In the genomic region with DNA sequence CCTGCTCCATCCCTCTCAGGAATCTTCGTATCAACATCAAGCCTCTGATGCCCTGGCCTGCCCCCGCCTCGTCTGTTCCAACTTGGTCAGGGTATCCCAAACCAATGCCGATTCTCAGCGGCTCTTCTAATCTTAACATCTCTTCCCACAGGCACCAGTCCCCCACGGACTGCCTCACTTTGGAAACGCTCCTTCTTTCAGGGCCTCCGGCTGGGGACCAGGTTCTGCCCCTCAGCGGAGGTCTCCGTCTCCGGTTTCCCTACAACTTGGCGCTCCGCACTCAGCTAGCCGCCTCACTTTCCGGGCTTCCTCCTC, we compare ENCODE assay signal across 8 cellular contexts. TPM values are rescaled to one million over a fixed set of nuclear protein-coding genes. Genes with fewer than 3 reads are reported as not detected.
DNase-seq lines count a peak whose midpoint lies in the region; ATAC-seq and TF ChIP-seq lines count a peak whose summit lies in the region.

No MANE protein-coding gene starts in this region.

- peak overlapping the region; percentile 100 for H3K4me3 Mint-ChIP-seq in activated naive CD4-positive, alpha-beta T cell treated with anti-CD3 and anti-CD28 coated beads, Interleukin-2, amount 50 U/mL, for 24 hours
- H3K4me3 Mint-ChIP-seq in activated CD8-positive, alpha-beta T cell treated with anti-CD3 and anti-CD28 coated beads, Interleukin-2, amount 10 ng/mL, durations not matched to agents 7 days and 5 days, result peak overlapping the region; percentile 99

- H3K9me3 ChIP-seq in iPS-20b (ENCODE audit: insufficient read depth, low read depth, low read length) (no peaks in the 10 kb centered on the region), testis (no peaks in the 10 kb centered on the region)

- no peaks in the 10 kb centered on the region for H3K27me3 Mint-ChIP-seq in activated naive CD4-positive, alpha-beta T cell treated with anti-CD3 and anti-CD28 coated beads, Interleukin-2, amount 50 U/mL, for 24 hours
- no peaks in the 10 kb centered on the region for H3K27me3 Mint-ChIP-seq in activated CD8-positive, alpha-beta T cell treated with anti-CD3 and anti-CD28 coated beads, Interleukin-2, amount 10 ng/mL, durations not matched to agents 7 days and 5 days (ENCODE audit: low read depth)

- TF ChIP-seq CTCF in testis (IDR thresholded peaks at IDR 0.05), result no peak

- H3K27ac ChIP-seq in iPS-20b (ENCODE audit: low read length), result no peak overlapping the region
- peak overlapping the region in 1 of 2 donors; percentile 63 for H3K27ac ChIP-seq in testis

- intact Hi-C loops in testis (cut with DNase I; ENCODE audit: low total_unique reads), result no loop called here

- H3K27ac Mint-ChIP-seq in activated naive CD4-positive, alpha-beta T cell treated with anti-CD3 and anti-CD28 coated beads, Interleukin-2, amount 50 U/mL, for 24 hours, result peak overlapping the region; percentile 98
- peak overlapping the region; percentile 97 for H3K27ac Mint-ChIP-seq in activated CD8-positive, alpha-beta T cell treated with anti-CD3 and anti-CD28 coated beads, Interleukin-2, amount 10 ng/mL, durations not matched to agents 7 days and 5 days

- H3K36me3 Mint-ChIP-seq in activated naive CD4-positive, alpha-beta T cell treated with anti-CD3 and anti-CD28 coated beads, Interleukin-2, amount 50 U/mL, for 24 hours, result peaks cover 33% of the 10 kb centered on the region
- peaks cover 36% of the 10 kb centered on the region for H3K36me3 Mint-ChIP-seq in activated CD8-positive, alpha-beta T cell treated with anti-CD3 and anti-CD28 coated beads, Interleukin-2, amount 10 ng/mL, durations not matched to agents 7 days and 5 days (ENCODE audit: low read depth)

- no peaks in the 10 kb centered on the region for H3K9me3 Mint-ChIP-seq in activated naive CD4-positive, alpha-beta T cell treated with anti-CD3 and anti-CD28 coated beads, Interleukin-2, amount 50 U/mL, for 24 hours
- no peaks in the 10 kb centered on the region for H3K9me3 Mint-ChIP-seq in activated CD8-positive, alpha-beta T cell treated with anti-CD3 and anti-CD28 coated beads, Interleukin-2, amount 10 ng/mL, durations not matched to agents 7 days and 5 days (ENCODE audit: insufficient read depth)

- POLR2A ChIA-PET in activated CD8-positive, alpha-beta T cell treated with anti-CD3 and anti-CD28 coated beads, Interleukin-2, amount 10 ng/mL, durations not matched to agents 7 days and 5 days (lab: Charles Lee), result interaction anchor here (1.0 to 1.6 kb wide), 7 partner anchors 8 to 115 kb away, joined by 3 to 11 read pairs (median 5); a partner anchor contains a TSS

- CTCF ChIA-PET in activated CD8-positive, alpha-beta T cell treated with anti-CD3 and anti-CD28 coated beads, Interleukin-2, amount 10 ng/mL, durations not matched to agents 7 days and 5 days (lab: Charles Lee), result interaction anchor here (1.1 to 5.1 kb wide), 7 partner anchors 13 to 209 kb away, joined by 3 to 59 read pairs (median 7); no protein-coding TSS in a partner anchor

- H3K9ac ChIP-seq in iPS-20b (ENCODE audit: low read depth, low read length), result peak overlapping the region; percentile 92

- H3K4me3 ChIP-seq in iPS-20b (ENCODE audit: low read length) (peak overlapping the region; percentile 86), testis (peak overlapping the region; percentile 77 to 81)

- TF ChIP-seq POLR2A in testis (IDR thresholded peaks at IDR 0.05), result no peak

- H3K27me3 ChIP-seq in iPS-20b (ENCODE audit: insufficient read depth, low read length) (no peaks in the 10 kb centered on the region), testis (no peaks in the 10 kb centered on the region)

- H3K36me3 ChIP-seq in iPS-20b (ENCODE audit: insufficient read depth, low read depth, low read length), result peaks cover 42% of the 10 kb centered on the region
- H3K36me3 ChIP-seq in testis (ENCODE audit: low read depth, missing control alignments), result no peaks in the 10 kb centered on the region

- H3K4me1 Mint-ChIP-seq in activated naive CD4-positive, alpha-beta T cell treated with anti-CD3 and anti-CD28 coated beads, Interleukin-2, amount 50 U/mL, for 24 hours, result peaks cover 49% of the 10 kb centered on the region
- H3K4me1 Mint-ChIP-seq in activated CD8-positive, alpha-beta T cell treated with anti-CD3 and anti-CD28 coated beads, Interleukin-2, amount 10 ng/mL, durations not matched to agents 7 days and 5 days (ENCODE audit: low read depth), result peaks cover 37% of the 10 kb centered on the region

- DNase-seq in activated naive CD4-positive, alpha-beta T cell (lab: John Stamatoyannopoulos, UW), result no peak
- DNase-seq in activated CD8-positive, alpha-beta T cell treated with anti-CD3 and anti-CD28 coated beads, Interleukin-2, amount 10 ng/mL, durations not matched to agents 7 days and 5 days, result no peak
- DNase-seq in testis, result no peak
- DNase-seq in COLO668 (lab: John Stamatoyannopoulos, UW; ENCODE audit: unreplicated experiment), result no peak
- no peak for DNase-seq in EL

- 0 to 2% methylated on average over 15 of the region's 15 CpGs for WGBS in testis, 2 donors

- no peak for ATAC-seq in activated CD8-positive, alpha-beta T cell treated with anti-CD3 and anti-CD28 coated beads, Interleukin-2, amount 10 ng/mL, durations not matched to agents 7 days and 5 days
- ATAC-seq in HG03457 (IDR thresholded peaks at IDR 0.05; ENCODE audit: unreplicated experiment), result no peak

- peaks cover 13% of the 10 kb centered on the region for H3K4me1 ChIP-seq in iPS-20b (ENCODE audit: insufficient read depth, low read length)
- peaks cover 12% of the 10 kb centered on the region for H3K4me1 ChIP-seq in testis

RNA-seq across cellular contexts. Expression of a gene that starts 0.5 kb away (rescaled TPM):
- 10 to 100 TPM; 38.2 to 45.9 TPM for total RNA-seq in activated CD8-positive, alpha-beta T cell treated with anti-CD3 and anti-CD28 coated beads, Interleukin-2, amount 10 ng/mL, durations not matched to agents 7 days and 5 days
- total RNA-seq in testis, result 10 to 100 TPM; 44.4 to 49.4 TPM
- 54.3 TPM for polyA plus RNA-seq in testis (ENCODE audit: insufficient read depth, low read depth, low replicate concordance)

RNA-seq across cellular contexts. Expression of a gene that starts 5.8 kb away (rescaled TPM):
- 10 to 100 TPM; 34.7 to 36.1 TPM for total RNA-seq in activated CD8-positive, alpha-beta T cell treated with anti-CD3 and anti-CD28 coated beads, Interleukin-2, amount 10 ng/mL, durations not matched to agents 7 days and 5 days
- total RNA-seq in testis, result 10 to 100 TPM; 66.5 to 70.5 TPM
- polyA plus RNA-seq in testis (ENCODE audit: insufficient read depth, low read depth, low replicate concordance), result 22.6 TPM

RNA-seq across cellular contexts. Expression of a gene that starts 16.2 kb away (rescaled TPM):
- total RNA-seq in activated CD8-positive, alpha-beta T cell treated with anti-CD3 and anti-CD28 coated beads, Interleukin-2, amount 10 ng/mL, durations not matched to agents 7 days and 5 days, result under 1 TPM in 1 of 2 experiments, not detected in 1; 0.76 TPM
- total RNA-seq in testis, result not detected
- polyA plus RNA-seq in testis (ENCODE audit: insufficient read depth, low read depth, low replicate concordance), result not detected

RNA-seq across cellular contexts. Expression of a gene that starts 22.0 kb away (rescaled TPM):
- 1 to 10 TPM; 4.2 to 4.7 TPM for total RNA-seq in activated CD8-positive, alpha-beta T cell treated with anti-CD3 and anti-CD28 coated beads, Interleukin-2, amount 10 ng/mL, durations not matched to agents 7 days and 5 days
- total RNA-seq in testis, result 100 to 1,000 TPM in 1 of 2 donors, 10 to 100 TPM in 1; 94.0 to 122 TPM
- polyA plus RNA-seq in testis (ENCODE audit: insufficient read depth, low read depth, low replicate concordance), result 55.1 TPM

RNA-seq across cellular contexts. Expression of a gene that starts 39.5 kb away (rescaled TPM):
- not detected for total RNA-seq in activated CD8-positive, alpha-beta T cell treated with anti-CD3 and anti-CD28 coated beads, Interleukin-2, amount 10 ng/mL, durations not matched to agents 7 days and 5 days
- total RNA-seq in testis, result under 1 TPM in 1 of 2 donors, not detected in 1; 0.39 TPM
- 0.18 TPM for polyA plus RNA-seq in testis (ENCODE audit: insufficient read depth, low read depth, low replicate concordance)
